In the genomic region with DNA sequence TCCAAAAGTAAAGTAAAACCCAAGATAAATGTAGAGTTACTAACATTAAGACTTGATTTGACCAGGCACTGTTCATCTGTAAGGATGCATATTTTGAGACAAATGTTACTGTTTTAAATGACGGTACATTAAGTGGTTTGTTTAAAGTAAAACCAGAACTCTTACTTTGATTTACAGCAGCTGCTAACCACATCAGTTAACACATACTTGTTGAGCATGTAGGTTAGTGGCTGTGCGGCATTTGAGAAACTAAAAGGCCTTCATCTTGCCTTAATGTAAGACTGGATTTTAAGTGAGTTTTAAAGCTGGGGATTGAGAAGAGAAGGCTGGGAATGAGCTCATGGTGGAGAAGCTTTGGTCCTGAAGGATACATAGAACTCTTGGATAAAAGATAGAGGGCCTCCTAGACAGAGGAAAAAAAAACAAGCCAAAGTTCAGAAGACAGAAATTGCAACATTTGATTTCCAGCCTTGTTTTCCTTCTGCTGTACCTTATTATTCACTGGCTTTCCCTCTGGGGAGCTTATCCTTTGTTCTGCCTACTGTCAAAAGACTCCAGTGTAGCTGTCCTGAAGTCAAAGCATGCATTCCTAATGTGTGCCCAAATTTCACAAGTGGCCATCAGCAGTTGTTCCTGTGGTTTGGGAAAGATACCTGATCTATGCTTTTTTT, we compare ENCODE assay signal across 15 cellular contexts.
DNase-seq lines count a peak whose midpoint lies in the region; ATAC-seq and TF ChIP-seq lines count a peak whose summit lies in the region.
"Had no signal": no experiment of that assay in that cellular context is flagged by ENCODE, and none has a peak within 500 bp of the region (broad histone marks: within the 10 kb centered on the region; RNA-seq: fewer than 3 reads in every experiment).

No MANE protein-coding gene starts in this region.

- H3K4me3 ChIP-seq in heart left ventricle (no peak overlapping the region), aorta (ENCODE audit: low read length in 2 of 2) (no peak overlapping the region)
- H3K4me3 ChIP-seq: lower lobe of right lung had no signal

- H3K4me3 Mint-ChIP-seq in naive thymus-derived CD8-positive, alpha-beta T cell = peak overlapping the region; percentile 43 to 84 (median 75)
- H3K4me3 Mint-ChIP-seq in immature natural killer cell = no peak overlapping the region

- POLR2A ChIA-PET in naive thymus-derived CD8-positive, alpha-beta T cell (lab: Charles Lee) = interaction anchor here (0.7 to 3.0 kb wide), 3 partner anchors 35 to 66 kb away, joined by 4 to 20 read pairs (median 5); a partner anchor contains a TSS

- H3K4me1 ChIP-seq in heart left ventricle (peaks cover 0 to 39% (median 12%) of the 10 kb centered on the region in 12 donors), aorta (ENCODE audit: control insufficient read depth in 1 of 2, insufficient read depth in 2 of 2, low read length in 2 of 2) (peaks cover 0 to 4% of the 10 kb centered on the region in 2 donors)
- H3K4me1 ChIP-seq: lower lobe of right lung, parathyroid adenoma had no signal

- WGBS in heart left ventricle, 4 donors = 76 to 85% (median 80%) methylated on average over 2 of the region's 2 CpGs
- WGBS in aorta, 2 donors = 87 to 88% methylated on average over 2 of the region's 2 CpGs

- no peaks in the 10 kb centered on the region for H3K9me3 ChIP-seq in heart left ventricle
- H3K9me3 ChIP-seq in aorta (ENCODE audit: control insufficient read depth, low read length) = no peaks in the 10 kb centered on the region
- H3K9me3 ChIP-seq: lower lobe of right lung had no signal

- peak in 2 of 4 donors; percentile 17 to 23 for ATAC-seq in heart left ventricle
- ATAC-seq in Right ventricle myocardium inferior = no peak
- ATAC-seq in naive thymus-derived CD8-positive, alpha-beta T cell = peak; percentile 91 to 94
- no peak for ATAC-seq in aorta (ENCODE audit: low FRiP score)
- ATAC-seq: activated CD4-positive, CD25-positive, alpha-beta regulatory T cell treated with anti-CD3 and anti-CD28 coated beads, Interleukin-2, amount 50 U/mL, for 24 hours had no signal

- intact Hi-C loops in heart left ventricle (cut with DNase I) = loop anchor here in 4 of 10 donors (1.0 to 10.0 kb wide), 4 partner anchors 31 to 257 kb away; a partner anchor contains a TSS
- intact Hi-C loops in Right ventricle myocardium inferior (cut with DNase I) = no loop called here
- intact Hi-C loops in aorta (cut with DNase I) = no loop called here

- H3K36me3 Mint-ChIP-seq in naive thymus-derived CD8-positive, alpha-beta T cell = peaks cover 37 to 84% (median 53%) of the 10 kb centered on the region in 3 donors
- peaks cover 26 to 69% (median 43%) of the 10 kb centered on the region in 3 donors for H3K36me3 Mint-ChIP-seq in immature natural killer cell

- peaks cover 0 to 5% (median 0%) of the 10 kb centered on the region in 9 donors for H3K9me3 Mint-ChIP-seq in naive thymus-derived CD8-positive, alpha-beta T cell
- no peaks in the 10 kb centered on the region for H3K9me3 Mint-ChIP-seq in immature natural killer cell

- H3K27ac ChIP-seq in heart left ventricle (peak overlapping the region in 11 of 12 donors; percentile 9 to 79 (median 66)), aorta (ENCODE audit: low read depth in 1 of 2, low read length in 2 of 2) (no peak overlapping the region)
- H3K27ac ChIP-seq: lower lobe of right lung, parathyroid adenoma had no signal

- H3K36me3 ChIP-seq in heart left ventricle (peaks cover 0 to 100% (median 87%) of the 10 kb centered on the region in 9 donors), aorta (ENCODE audit: control insufficient read depth in 1 of 2, insufficient read depth in 2 of 2, low read length in 1 of 2) (peaks cover 2 to 10% of the 10 kb centered on the region in 2 donors)

- H3K27ac Mint-ChIP-seq in naive thymus-derived CD8-positive, alpha-beta T cell = peak overlapping the region; percentile 46 to 97 (median 90)
- no peak overlapping the region for H3K27ac Mint-ChIP-seq in immature natural killer cell

- TF ChIP-seq POLR2A in heart left ventricle (IDR thresholded peaks at IDR 0.05) = no peak

- H3K27me3 Mint-ChIP-seq in naive thymus-derived CD8-positive, alpha-beta T cell = no peaks in the 10 kb centered on the region
- peaks cover 0 to 2% (median 2%) of the 10 kb centered on the region in 3 donors for H3K27me3 Mint-ChIP-seq in immature natural killer cell (ENCODE audit: low read depth in 3 of 3)

- DNase-seq in heart left ventricle (no peak), Right ventricle myocardium inferior (ENCODE audit: missing footprints) (no peak), fibroblast of gingiva (ENCODE audit: low read depth) (peak; percentile 34), epidermal melanocyte (ENCODE audit: insufficient read length, low spot score) (no peak), aorta (no peak), middle frontal gyrus (ENCODE audit: extremely low spot score, low spot score) (no peak), immature natural killer cell (no peak)
- DNase-seq in naive thymus-derived CD8-positive, alpha-beta T cell = peak in 8 of 10 donors; percentile 13 to 78 (median 50)
- DNase-seq: activated effector memory CD4-positive, alpha-beta T cell treated with anti-CD3 and anti-CD28 coated beads, Interleukin-2, amount 50 U/mL, for 16 hours; EL; lower lobe of right lung; stimulated activated CD4-positive, alpha-beta T cell treated with anti-CD3 and anti-CD28 coated beads, Interleukin-4, amount 100 ng/mL, for 1 hour; stimulated activated naive CD4-positive, alpha-beta T cell treated with Interleukin-2 at 50 U/mL for 16 hours had no signal

- peaks cover 27 to 46% (median 38%) of the 10 kb centered on the region in 4 donors for H3K4me1 Mint-ChIP-seq in naive thymus-derived CD8-positive, alpha-beta T cell
- peaks cover 5 to 12% of the 10 kb centered on the region in 2 donors for H3K4me1 Mint-ChIP-seq in immature natural killer cell

- no peaks in the 10 kb centered on the region for H3K27me3 ChIP-seq in heart left ventricle
- H3K27me3 ChIP-seq in aorta (ENCODE audit: control insufficient read depth in 1 of 2, insufficient read depth in 2 of 2, low read length in 1 of 2) = no peaks in the 10 kb centered on the region

- TF ChIP-seq CTCF in heart left ventricle (IDR thresholded peaks at IDR 0.05) = no peak

Comparison
In these comparisons a context has a peak if more than half of its experiments do, and no peak if none do; other contexts are left out.
1. ATAC-seq: peak in naive thymus-derived CD8-positive, alpha-beta T cell (2 of 2); none in Right ventricle myocardium inferior (single experiment) and aorta (single experiment).
2. DNase-seq: peak in fibroblast of gingiva (single experiment) and naive thymus-derived CD8-positive, alpha-beta T cell (8 of 10); none in heart left ventricle (0 of 5), Right ventricle myocardium inferior (single experiment), epidermal melanocyte (single experiment), aorta (0 of 2), middle frontal gyrus (single experiment) and immature natural killer cell (0 of 3).
3. H3K27ac ChIP-seq: peak in heart left ventricle (11 of 12); none in aorta (0 of 2).
4. H3K27ac Mint-ChIP-seq: peak in naive thymus-derived CD8-positive, alpha-beta T cell (10 of 10); none in immature natural killer cell (0 of 6).
5. H3K4me3 Mint-ChIP-seq: peak in naive thymus-derived CD8-positive, alpha-beta T cell (10 of 10); none in immature natural killer cell (0 of 5).